23 cellular contexts compared by ENCODE assay signal in the genomic region with DNA sequence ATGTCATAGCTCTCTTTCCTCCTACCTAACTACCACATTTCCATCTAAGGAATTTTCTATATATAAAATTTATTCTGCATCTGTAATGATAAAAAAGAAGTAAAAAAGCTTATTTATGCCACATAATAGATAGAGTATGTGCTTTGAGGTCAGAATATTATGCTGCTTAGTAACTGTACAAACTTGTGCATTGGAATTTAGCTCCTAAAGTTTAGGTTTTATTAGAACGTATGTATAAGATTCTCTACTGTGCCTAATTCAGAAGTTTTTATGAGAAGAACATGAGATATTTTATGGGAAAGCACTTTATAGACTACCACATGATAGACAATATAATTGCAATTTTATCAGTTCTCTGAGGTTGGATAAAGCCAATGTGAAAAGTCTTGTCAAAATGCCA.
DNase-seq lines count a peak whose midpoint lies in the region; TF ChIP-seq lines count a peak whose summit lies in the region.
"Had no signal": no experiment of that assay in that cellular context is flagged by ENCODE, and none has a peak within 500 bp of the region (broad histone marks: within the 10 kb centered on the region; RNA-seq: fewer than 3 reads in every experiment).

No MANE protein-coding gene starts in this region.

- no peaks in the 10 kb centered on the region for H3F3A ChIP-seq in neural progenitor cell (ENCODE audit: low read depth)

- H2AFZ ChIP-seq in neural progenitor cell (replicated peaks) = no peak overlapping the region

- H3K27ac ChIP-seq in neural progenitor cell = no peak overlapping the region
- H3K27ac ChIP-seq: A549; BLaER1 treated with 17β-estradiol and CSF1 and Interleukin-3, amounts not matched to agents 10 nM and 100 nM; Peyer's patch; SJCRH30 had no signal

- H3K27me3 Mint-ChIP-seq in neural progenitor cell (ENCODE audit: insufficient read depth, low read depth) = peaks cover 3% of the 10 kb centered on the region

- TF ChIP-seq CTCF in choroid plexus epithelial cell (conservative IDR thresholded peaks at IDR 0.05; ENCODE audit: low read depth, low read length) (no peak), neural progenitor cell (IDR thresholded peaks at IDR 0.05) (no peak)

- no peaks in the 10 kb centered on the region for H3K36me3 Mint-ChIP-seq in neural progenitor cell
- H3K36me3 Mint-ChIP-seq: CD8-positive, alpha-beta T cell had no signal

- H4K20me1 ChIP-seq in neural progenitor cell (ENCODE audit: low read depth) = no peaks in the 10 kb centered on the region
- H4K20me1 ChIP-seq: BLaER1 treated with 17β-estradiol and CSF1 and Interleukin-3, amounts not matched to agents 10 nM and 100 nM had no signal

- no peak overlapping the region for H3K4me3 Mint-ChIP-seq in neural progenitor cell
- H3K4me3 Mint-ChIP-seq: CD8-positive, alpha-beta T cell had no signal

- in situ Hi-C loops in KBM-7 (cut with MboI; ENCODE audit: low pct_unique_long_range_greater_than_20kb, low sequenced_read_pairs) = no loop called here

- H3K4me3 ChIP-seq in choroid plexus epithelial cell (ENCODE audit: low read depth, low read length) (no peak overlapping the region), neural progenitor cell (no peak overlapping the region)
- H3K4me3 ChIP-seq: A549; BLaER1 treated with 17β-estradiol and CSF1 and Interleukin-3, amounts not matched to agents 10 nM and 100 nM; Peyer's patch; SJCRH30 had no signal

- no peaks in the 10 kb centered on the region for H3K79me2 ChIP-seq in neural progenitor cell (ENCODE audit: low read depth)

- no peaks in the 10 kb centered on the region for H3K9me3 ChIP-seq in neural progenitor cell (ENCODE audit: low read depth)
- H3K9me3 ChIP-seq: A549; BLaER1 treated with 17β-estradiol and CSF1 and Interleukin-3, amounts not matched to agents 10 nM and 100 nM; Peyer's patch; SJCRH30 had no signal

- DNase-seq in EL (peak; percentile 48), LHCN-M2 (ENCODE audit: low read depth) (peak; percentile 9), choroid plexus epithelial cell (ENCODE audit: low read depth) (peak; percentile 10), cortex of kidney (lab: John Stamatoyannopoulos, UW) (no peak), neural progenitor cell (ENCODE audit: low spot score) (no peak), KBM-7 (no peak), SHP77 treated with DMSO at 0.1 percent for 48 hours (lab: John Stamatoyannopoulos, UW) (no peak)
- DNase-seq: Calu3; CD8-positive, alpha-beta T cell; DMS153; GF-D8; H7; NCI-H1694; NCI-H2081; NCI-H2171; NCI-H345; NCI-H524; NCI-H774; NK-92 treated with Interleukin-12 subunit alpha and Interleukin-12 subunit beta, amount 100 ng/mL, for 24 hours; Peyer's patch; SJCRH30 had no signal

- no peak overlapping the region for H3K4me2 ChIP-seq in neural progenitor cell
- H3K4me2 ChIP-seq: A549; BLaER1 treated with 17β-estradiol and CSF1 and Interleukin-3, amounts not matched to agents 10 nM and 100 nM had no signal

- no peak overlapping the region for H3K9ac ChIP-seq in neural progenitor cell
- H3K9ac ChIP-seq: BLaER1 treated with 17β-estradiol and CSF1 and Interleukin-3, amounts not matched to agents 10 nM and 100 nM had no signal

- H3K27me3 ChIP-seq in neural progenitor cell = no peaks in the 10 kb centered on the region
- H3K27me3 ChIP-seq: BLaER1 treated with 17β-estradiol and CSF1 and Interleukin-3, amounts not matched to agents 10 nM and 100 nM; Peyer's patch; SJCRH30 had no signal

- H3K4me1 Mint-ChIP-seq in neural progenitor cell = no peaks in the 10 kb centered on the region

- no peaks in the 10 kb centered on the region for H3K9me3 Mint-ChIP-seq in neural progenitor cell
- H3K9me3 Mint-ChIP-seq: CD8-positive, alpha-beta T cell had no signal

- no peaks in the 10 kb centered on the region for H3K4me1 ChIP-seq in neural progenitor cell
- H3K4me1 ChIP-seq: A549; BLaER1 treated with 17β-estradiol and CSF1 and Interleukin-3, amounts not matched to agents 10 nM and 100 nM; Peyer's patch; SJCRH30 had no signal

- H3K27ac Mint-ChIP-seq in neural progenitor cell = no peak overlapping the region
- H3K27ac Mint-ChIP-seq: CD8-positive, alpha-beta T cell had no signal

- no peaks in the 10 kb centered on the region for H3K36me3 ChIP-seq in neural progenitor cell
- H3K36me3 ChIP-seq: BLaER1 treated with 17β-estradiol and CSF1 and Interleukin-3, amounts not matched to agents 10 nM and 100 nM; Peyer's patch; SJCRH30 had no signal

Comparison
In these comparisons a context has a peak if more than half of its experiments do, and no peak if none do; other contexts are left out.
1. DNase-seq: peak in EL (single experiment), LHCN-M2 (single experiment) and choroid plexus epithelial cell (single experiment); none in cortex of kidney (single experiment), neural progenitor cell (single experiment), KBM-7 (single experiment) and SHP77 treated with DMSO at 0.1 percent for 48 hours (single experiment).